In genomic region chr13:52850396-52851152, GRCh38 we compare ENCODE assay signal across 8 cellular contexts. TPM values are rescaled to one million over a fixed set of nuclear protein-coding genes. Genes with fewer than 3 reads are reported as not detected.
DNase-seq lines count a peak whose midpoint lies in the region; ATAC-seq and TF ChIP-seq lines count a peak whose summit lies in the region.

No MANE protein-coding gene starts in this region.

- H4K20me1 ChIP-seq in osteoblast (ENCODE audit: insufficient read depth, low read length) = no peaks in the 10 kb centered on the region
- H4K20me1 ChIP-seq in Karpas-422 (ENCODE audit: insufficient read depth, low read depth, low read length) = no peaks in the 10 kb centered on the region

- no peaks in the 10 kb centered on the region for H3K9me3 ChIP-seq in osteoblast (ENCODE audit: low read depth, low read length)
- H3K9me3 ChIP-seq in Karpas-422 (ENCODE audit: low read length) = no peaks in the 10 kb centered on the region

- H3K36me3 ChIP-seq in osteoblast (ENCODE audit: insufficient read depth, low read length) (no peaks in the 10 kb centered on the region), Karpas-422 (ENCODE audit: insufficient read depth, low read length) (no peaks in the 10 kb centered on the region)

- H3K4me2 ChIP-seq in osteoblast (ENCODE audit: insufficient read depth, low read length) (peak overlapping the region; percentile 81), Karpas-422 (ENCODE audit: low read depth, low read length, poor library complexity, severe bottlenecking) (no peak overlapping the region)

- no peaks in the 10 kb centered on the region for H3K9me2 ChIP-seq in Karpas-422 (replicated peaks; ENCODE audit: insufficient read depth, low read length)

- DNase-seq in AG20443 (ENCODE audit: low spot score) (peak; percentile 90), NCI-H510A treated with DMSO at 0.1 percent for 48 hours (lab: John Stamatoyannopoulos, UW) (peak; percentile 64), cardiac septum (ENCODE audit: low spot score) (peak; percentile 81), osteoblast (ENCODE audit: insufficient read length, low spot score, missing footprints) (peak; percentile 98), Karpas-422 (no peak)
- peak; percentile 59 for DNase-seq in activated naive CD8-positive, alpha-beta T cell treated with anti-CD3 and anti-CD28 coated beads, Interleukin-2, amount 50 U/mL, for 24 hours

- no peaks in the 10 kb centered on the region for H3K79me2 ChIP-seq in osteoblast (ENCODE audit: insufficient read depth, low read length)
- H3K79me2 ChIP-seq in Karpas-422 (ENCODE audit: low read length) = no peaks in the 10 kb centered on the region

- H3K4me1 Mint-ChIP-seq in activated naive CD8-positive, alpha-beta T cell treated with anti-CD3 and anti-CD28 coated beads, Interleukin-2, amount 50 U/mL, for 24 hours = peaks cover 22% of the 10 kb centered on the region

- intact Hi-C loops in cardiac septum (cut with DNase I) = loop anchor here (10.0 kb wide), 1 partner anchor 304 kb away; no protein-coding TSS in a partner anchor

- no peaks in the 10 kb centered on the region for H3K4me1 ChIP-seq in osteoblast (ENCODE audit: insufficient read depth, low read length)
- no peaks in the 10 kb centered on the region for H3K4me1 ChIP-seq in Karpas-422 (ENCODE audit: low read length)

- no peaks in the 10 kb centered on the region for H3K9me3 Mint-ChIP-seq in activated naive CD8-positive, alpha-beta T cell treated with anti-CD3 and anti-CD28 coated beads, Interleukin-2, amount 50 U/mL, for 24 hours

- ATAC-seq in GM18502 (IDR thresholded peaks at IDR 0.05; ENCODE audit: poor library complexity, unreplicated experiment) (peak; percentile 57), HG03045 (IDR thresholded peaks at IDR 0.05; ENCODE audit: unreplicated experiment) (peak; percentile 54)
- ATAC-seq in activated naive CD8-positive, alpha-beta T cell treated with anti-CD3 and anti-CD28 coated beads, Interleukin-2, amount 50 U/mL, for 24 hours = peak; percentile 64

- peaks cover 51% of the 10 kb centered on the region for H3K27me3 ChIP-seq in osteoblast (ENCODE audit: insufficient read depth, low read length)
- H3K27me3 ChIP-seq in Karpas-422 (ENCODE audit: low read length) = no peaks in the 10 kb centered on the region

- H3K4me3 ChIP-seq in osteoblast (ENCODE audit: insufficient read depth, low read length) (peak overlapping the region; percentile 72), Karpas-422 (ENCODE audit: low read length) (no peak overlapping the region)

- TF ChIP-seq CTCF in osteoblast (IDR thresholded peaks at IDR 0.05; ENCODE audit: extremely low read depth, low read depth, low read length) = no peak

- H3K9ac ChIP-seq in Karpas-422 (ENCODE audit: low read length) = no peak overlapping the region

- peaks cover 67% of the 10 kb centered on the region for H3K27me3 Mint-ChIP-seq in activated naive CD8-positive, alpha-beta T cell treated with anti-CD3 and anti-CD28 coated beads, Interleukin-2, amount 50 U/mL, for 24 hours

- H2AFZ ChIP-seq in osteoblast (ENCODE audit: low read length) (peak overlapping the region; percentile 85), Karpas-422 (ENCODE audit: low read length) (no peak overlapping the region)

- H3K36me3 Mint-ChIP-seq in activated naive CD8-positive, alpha-beta T cell treated with anti-CD3 and anti-CD28 coated beads, Interleukin-2, amount 50 U/mL, for 24 hours (ENCODE audit: low read depth) = peaks cover 7% of the 10 kb centered on the region

- peak overlapping the region; percentile 51 for H3K4me3 Mint-ChIP-seq in activated naive CD8-positive, alpha-beta T cell treated with anti-CD3 and anti-CD28 coated beads, Interleukin-2, amount 50 U/mL, for 24 hours

- H3K27ac Mint-ChIP-seq in activated naive CD8-positive, alpha-beta T cell treated with anti-CD3 and anti-CD28 coated beads, Interleukin-2, amount 50 U/mL, for 24 hours = no peak overlapping the region

- no peak overlapping the region for H3K27ac ChIP-seq in osteoblast (ENCODE audit: low read depth, low read length)
- no peak overlapping the region for H3K27ac ChIP-seq in Karpas-422 (ENCODE audit: low read length)

RNA-seq across cellular contexts. Expression of gene PCDH8, which starts 2.1 kb away (rescaled TPM):
- total RNA-seq in cardiac septum = not detected
- total RNA-seq in osteoblast = not detected in 2 replicates
- total RNA-seq in Karpas-422 (2014; rRNA removed; shearing (Covaris generic); ENCODE audit: low replicate concordance) = not detected in 2 replicates
